22 cellular contexts compared by ENCODE assay signal in the genomic region with DNA sequence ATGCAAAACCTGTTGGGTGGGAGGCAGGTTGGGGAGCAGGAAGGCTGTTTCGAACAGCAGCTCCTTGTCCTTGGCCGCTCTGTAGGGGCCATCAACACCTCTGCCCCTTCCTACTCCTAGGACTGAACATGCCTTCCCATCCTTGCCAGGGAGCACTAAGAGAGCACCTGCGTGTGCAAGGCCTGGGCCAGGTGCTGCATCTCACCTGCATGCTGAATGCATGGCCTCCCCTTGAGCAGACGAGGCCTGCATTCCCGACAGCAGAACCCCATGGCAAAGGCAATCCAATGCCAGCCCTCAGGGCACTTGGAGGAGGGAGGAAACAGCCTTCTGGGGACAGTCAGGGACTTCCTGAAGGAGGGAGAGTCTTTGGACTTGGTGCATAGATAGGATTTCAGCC. TPM values are rescaled to one million over a fixed set of nuclear protein-coding genes. Genes with fewer than 3 reads are reported as not detected.
A peak's percentile ranks its signal among the peaks of the same experiment; 100 is the strongest.
DNase-seq lines count a peak whose midpoint lies in the region; ATAC-seq and TF ChIP-seq lines count a peak whose summit lies in the region.
"Had no signal": no experiment of that assay in that cellular context is flagged by ENCODE, and none has a peak within 500 bp of the region (broad histone marks: within the 10 kb centered on the region; RNA-seq: fewer than 3 reads in every experiment).

No MANE protein-coding gene starts in this region.

- no TSS peak for BruUV-seq in PC-9 (replicated peaks; lab: Mats Ljungman, UMichigan)

- CTCF ChIA-PET in PC-9 (lab: Charles Lee): no interaction called here

- H3K27me3 ChIP-seq in left ventricle myocardium inferior (ENCODE audit: low read depth) (no peaks in the 10 kb centered on the region), PC-9 (ENCODE audit: insufficient read depth, low read depth) (no peaks in the 10 kb centered on the region)
- H3K27me3 ChIP-seq: adrenal gland, MG63 had no signal

- H3K36me3 ChIP-seq in left ventricle myocardium inferior: peaks cover 53% of the 10 kb centered on the region
- 0 out of 2 replicates have a peak, but pooled peaks cover 6% of the 10 kb centered on the region for H3K36me3 ChIP-seq in PC-9 (ENCODE audit: low read depth)
- H3K36me3 ChIP-seq: HAP-1 had no signal

- H3K4me3 ChIP-seq in left ventricle myocardium inferior (no peak overlapping the region), PC-9 (no peak overlapping the region)
- H3K4me3 ChIP-seq: adrenal gland, HAP-1, MG63, thoracic aorta had no signal

- intact Hi-C loops in left ventricle myocardium inferior (cut with micrococcal nuclease) (no loop called here), left cardiac atrium (cut with DNase I) (no loop called here), PC-9 (cut with micrococcal nuclease; ENCODE audit: unreplicated experiment) (no loop called here)
- intact Hi-C loops in dendritic cell treated with granulocyte-macrophage colony-stimulating factor and Interleukin-4, amounts not matched to agents 40 ng/mL and 50 ng/mL, for 4 days (cut with micrococcal nuclease): no loop called here

- peaks cover 90% of the 10 kb centered on the region for H3K4me1 ChIP-seq in left ventricle myocardium inferior
- peaks cover 67% of the 10 kb centered on the region for H3K4me1 ChIP-seq in PC-9 (replicated peaks; ENCODE audit: insufficient read depth)
- H3K4me1 ChIP-seq: HAP-1 had no signal

- H3K9me3 ChIP-seq in left ventricle myocardium inferior (replicated peaks) (no peaks in the 10 kb centered on the region), PC-9 (ENCODE audit: insufficient read depth, low read depth) (no peaks in the 10 kb centered on the region)
- H3K9me3 ChIP-seq: adrenal gland, HAP-1, MG63, SK-N-SH, thoracic aorta had no signal

- H3K4me1 Mint-ChIP-seq in dendritic cell treated with granulocyte-macrophage colony-stimulating factor and Interleukin-4, amounts not matched to agents 40 ng/mL and 50 ng/mL, for 4 days (ENCODE audit: low read depth): peaks cover 83% of the 10 kb centered on the region

- no peaks in the 10 kb centered on the region for H3K27me3 Mint-ChIP-seq in dendritic cell treated with granulocyte-macrophage colony-stimulating factor and Interleukin-4, amounts not matched to agents 40 ng/mL and 50 ng/mL, for 4 days

- H3K9me3 Mint-ChIP-seq in dendritic cell treated with granulocyte-macrophage colony-stimulating factor and Interleukin-4, amounts not matched to agents 40 ng/mL and 50 ng/mL, for 4 days: no peaks in the 10 kb centered on the region
- H3K9me3 Mint-ChIP-seq: activated T-helper 1 cell treated with anti-CD3 and anti-CD28 coated beads, Interleukin-12 subunit alpha, Interleukin-12 subunit beta, Interleukin-2, Interleukin-4 antibody, amounts not matched to agents 30 ng/mL and 10 ng/mL and 1 ng/mL, durations not matched to agents 14 hours and 24 hours and 36 hours; neural crest cell; WTC11 had no signal

- peaks cover 97% of the 10 kb centered on the region for H3K36me3 Mint-ChIP-seq in dendritic cell treated with granulocyte-macrophage colony-stimulating factor and Interleukin-4, amounts not matched to agents 40 ng/mL and 50 ng/mL, for 4 days (ENCODE audit: low read depth)
- H3K36me3 Mint-ChIP-seq: WTC11 had no signal

- ATAC-seq in left cardiac atrium (no peak), GM18909 (IDR thresholded peaks at IDR 0.05; ENCODE audit: poor library complexity, unreplicated experiment) (no peak)
- ATAC-seq: left lobe of liver had no signal

- no peaks in the 10 kb centered on the region for H3K9me2 ChIP-seq in PC-9 (ENCODE audit: insufficient read depth)
- H3K9me2 ChIP-seq: SK-N-SH had no signal

- no peaks in the 10 kb centered on the region for H4K20me1 ChIP-seq in PC-9 (ENCODE audit: insufficient read depth)

- POLR2A ChIA-PET in PC-9 (lab: Charles Lee; ENCODE audit: unreplicated experiment): no interaction called here

- H3K27ac Mint-ChIP-seq in dendritic cell treated with granulocyte-macrophage colony-stimulating factor and Interleukin-4, amounts not matched to agents 40 ng/mL and 50 ng/mL, for 4 days: peak overlapping the region; percentile 31
- H3K27ac Mint-ChIP-seq: activated T-helper 1 cell treated with anti-CD3 and anti-CD28 coated beads, Interleukin-12 subunit alpha, Interleukin-12 subunit beta, Interleukin-2, Interleukin-4 antibody, amounts not matched to agents 30 ng/mL and 10 ng/mL and 1 ng/mL, durations not matched to agents 14 hours and 24 hours and 36 hours; WTC11 had no signal

- H3K4me3 Mint-ChIP-seq in dendritic cell treated with granulocyte-macrophage colony-stimulating factor and Interleukin-4, amounts not matched to agents 40 ng/mL and 50 ng/mL, for 4 days: no peak overlapping the region
- H3K4me3 Mint-ChIP-seq: activated T-helper 1 cell treated with anti-CD3 and anti-CD28 coated beads, Interleukin-12 subunit alpha, Interleukin-12 subunit beta, Interleukin-2, Interleukin-4 antibody, amounts not matched to agents 30 ng/mL and 10 ng/mL and 1 ng/mL, durations not matched to agents 14 hours and 24 hours and 36 hours; neural crest cell; WTC11 had no signal

- no peak overlapping the region for H2AFZ ChIP-seq in PC-9

- H3K4me2 ChIP-seq in PC-9: 0 out of 2 replicates have a peak overlapping the region, but pooled peaks have one; percentile 5
- H3K4me2 ChIP-seq: SK-N-SH had no signal

- peak overlapping the region; percentile 99 for H3K27ac ChIP-seq in left ventricle myocardium inferior (replicated peaks)
- no peak overlapping the region for H3K27ac ChIP-seq in PC-9
- H3K27ac ChIP-seq in temporal lobe (ENCODE audit: low read depth, low read length): peak overlapping the region; percentile 36
- H3K27ac ChIP-seq: thoracic aorta had no signal

- no peak for DNase-seq in left ventricle myocardium inferior
- DNase-seq in left cardiac atrium: no peak
- no peak for DNase-seq in PC-9
- no peak for DNase-seq in activated CD4-positive, CD25-positive, alpha-beta regulatory T cell (lab: John Stamatoyannopoulos, UW)
- no peak for DNase-seq in activated CD8-positive, alpha-beta memory T cell treated with anti-CD3 and anti-CD28 coated beads for 24 hours
- DNase-seq: adrenal gland, GF-D8, MG63, midbrain, NCI-H1417, NCI-H526 treated with DMSO at 0.1 percent for 48 hours, SK-N-SH, T-helper 9 cell had no signal

- TF ChIP-seq CTCF in left ventricle myocardium inferior (IDR thresholded peaks at IDR 0.05; ENCODE audit: borderline replicate concordance) (no peak), PC-9 (conservative IDR thresholded peaks at IDR 0.05) (no peak)

- peaks cover 36% of the 10 kb centered on the region for H3F3A ChIP-seq in PC-9 (ENCODE audit: insufficient read depth, low read depth)

- peaks cover 13% of the 10 kb centered on the region; the same call in 1 of the 2 replicates for H3K79me2 ChIP-seq in PC-9 (ENCODE audit: low read depth)

RNA-seq across cellular contexts. Expression of a gene that starts 11.0 kb away (rescaled TPM):
- 104 TPM for total RNA-seq in left ventricle myocardium inferior
- 10 to 100 TPM; 40.6 to 65.3 TPM for total RNA-seq in left cardiac atrium
- 57.7 and 59.3 TPM in 2 replicates for total RNA-seq in PC-9 (2021)
- 5.4 TPM for total RNA-seq in temporal lobe
- total RNA-seq: neural crest cell had no signal

RNA-seq across cellular contexts. Expression of a gene that starts 42.7 kb away (rescaled TPM):
- total RNA-seq in left ventricle myocardium inferior (0.05 TPM), left cardiac atrium (under 1 TPM; 0.27 to 0.47 TPM), PC-9 (2021) (not detected in 2 replicates), temporal lobe (0.25 TPM)
- total RNA-seq: left lobe of liver had no signal
